ENCODE assay signal across 1 cellular context in genomic region chr5:147466581-147466980, GRCh38.
TF ChIP-seq lines count a peak whose summit lies in the region.

No MANE protein-coding gene starts in this region.

TF ChIP-seq in GM12878, 131 proteins besides CTCF, POLR2A, EP300 and RAD21 (continued from another document):
- TF ChIP-seq E2F4 (IDR thresholded peaks at IDR 0.05; ENCODE audit: low read depth, low read length) (no peak), JUND (IDR thresholded peaks at IDR 0.05; ENCODE audit: low read depth, low read length) (no peak), CHD4 (IDR thresholded peaks at IDR 0.05) (no peak), IRF5 (IDR thresholded peaks at IDR 0.05; ENCODE audit: borderline replicate concordance) (no peak), SP1 (IDR thresholded peaks at IDR 0.05; ENCODE audit: low read depth, low read length) (no peak)
TF ChIP-seq in GM12878: peak in this region for 0.
